2 cellular contexts compared by ENCODE assay signal in genomic region chr2:181655519-181655918, GRCh38.
TF ChIP-seq lines count a peak whose summit lies in the region.

No MANE protein-coding gene starts in this region.

TF ChIP-seq in GM23338, 12 proteins besides CTCF, POLR2A, EP300 and RAD21:
- TF ChIP-seq EZH2phosphoT487 (IDR thresholded peaks at IDR 0.05; ENCODE audit: unreplicated experiment): no peak
- no peak for TF ChIP-seq ZNF331 (CRISPR knock-in tag; IDR thresholded peaks at IDR 0.05; ENCODE audit: low read depth)
- no peak for TF ChIP-seq ETS1 (IDR thresholded peaks at IDR 0.05)
- no peak for TF ChIP-seq NANOG (IDR thresholded peaks at IDR 0.05; ENCODE audit: borderline replicate concordance)
- TF ChIP-seq ZNF114 (CRISPR knock-in tag; IDR thresholded peaks at IDR 0.05): no peak
- no peak for TF ChIP-seq JUNB (IDR thresholded peaks at IDR 0.05; ENCODE audit: unreplicated experiment)
- TF ChIP-seq, protein P1, sequence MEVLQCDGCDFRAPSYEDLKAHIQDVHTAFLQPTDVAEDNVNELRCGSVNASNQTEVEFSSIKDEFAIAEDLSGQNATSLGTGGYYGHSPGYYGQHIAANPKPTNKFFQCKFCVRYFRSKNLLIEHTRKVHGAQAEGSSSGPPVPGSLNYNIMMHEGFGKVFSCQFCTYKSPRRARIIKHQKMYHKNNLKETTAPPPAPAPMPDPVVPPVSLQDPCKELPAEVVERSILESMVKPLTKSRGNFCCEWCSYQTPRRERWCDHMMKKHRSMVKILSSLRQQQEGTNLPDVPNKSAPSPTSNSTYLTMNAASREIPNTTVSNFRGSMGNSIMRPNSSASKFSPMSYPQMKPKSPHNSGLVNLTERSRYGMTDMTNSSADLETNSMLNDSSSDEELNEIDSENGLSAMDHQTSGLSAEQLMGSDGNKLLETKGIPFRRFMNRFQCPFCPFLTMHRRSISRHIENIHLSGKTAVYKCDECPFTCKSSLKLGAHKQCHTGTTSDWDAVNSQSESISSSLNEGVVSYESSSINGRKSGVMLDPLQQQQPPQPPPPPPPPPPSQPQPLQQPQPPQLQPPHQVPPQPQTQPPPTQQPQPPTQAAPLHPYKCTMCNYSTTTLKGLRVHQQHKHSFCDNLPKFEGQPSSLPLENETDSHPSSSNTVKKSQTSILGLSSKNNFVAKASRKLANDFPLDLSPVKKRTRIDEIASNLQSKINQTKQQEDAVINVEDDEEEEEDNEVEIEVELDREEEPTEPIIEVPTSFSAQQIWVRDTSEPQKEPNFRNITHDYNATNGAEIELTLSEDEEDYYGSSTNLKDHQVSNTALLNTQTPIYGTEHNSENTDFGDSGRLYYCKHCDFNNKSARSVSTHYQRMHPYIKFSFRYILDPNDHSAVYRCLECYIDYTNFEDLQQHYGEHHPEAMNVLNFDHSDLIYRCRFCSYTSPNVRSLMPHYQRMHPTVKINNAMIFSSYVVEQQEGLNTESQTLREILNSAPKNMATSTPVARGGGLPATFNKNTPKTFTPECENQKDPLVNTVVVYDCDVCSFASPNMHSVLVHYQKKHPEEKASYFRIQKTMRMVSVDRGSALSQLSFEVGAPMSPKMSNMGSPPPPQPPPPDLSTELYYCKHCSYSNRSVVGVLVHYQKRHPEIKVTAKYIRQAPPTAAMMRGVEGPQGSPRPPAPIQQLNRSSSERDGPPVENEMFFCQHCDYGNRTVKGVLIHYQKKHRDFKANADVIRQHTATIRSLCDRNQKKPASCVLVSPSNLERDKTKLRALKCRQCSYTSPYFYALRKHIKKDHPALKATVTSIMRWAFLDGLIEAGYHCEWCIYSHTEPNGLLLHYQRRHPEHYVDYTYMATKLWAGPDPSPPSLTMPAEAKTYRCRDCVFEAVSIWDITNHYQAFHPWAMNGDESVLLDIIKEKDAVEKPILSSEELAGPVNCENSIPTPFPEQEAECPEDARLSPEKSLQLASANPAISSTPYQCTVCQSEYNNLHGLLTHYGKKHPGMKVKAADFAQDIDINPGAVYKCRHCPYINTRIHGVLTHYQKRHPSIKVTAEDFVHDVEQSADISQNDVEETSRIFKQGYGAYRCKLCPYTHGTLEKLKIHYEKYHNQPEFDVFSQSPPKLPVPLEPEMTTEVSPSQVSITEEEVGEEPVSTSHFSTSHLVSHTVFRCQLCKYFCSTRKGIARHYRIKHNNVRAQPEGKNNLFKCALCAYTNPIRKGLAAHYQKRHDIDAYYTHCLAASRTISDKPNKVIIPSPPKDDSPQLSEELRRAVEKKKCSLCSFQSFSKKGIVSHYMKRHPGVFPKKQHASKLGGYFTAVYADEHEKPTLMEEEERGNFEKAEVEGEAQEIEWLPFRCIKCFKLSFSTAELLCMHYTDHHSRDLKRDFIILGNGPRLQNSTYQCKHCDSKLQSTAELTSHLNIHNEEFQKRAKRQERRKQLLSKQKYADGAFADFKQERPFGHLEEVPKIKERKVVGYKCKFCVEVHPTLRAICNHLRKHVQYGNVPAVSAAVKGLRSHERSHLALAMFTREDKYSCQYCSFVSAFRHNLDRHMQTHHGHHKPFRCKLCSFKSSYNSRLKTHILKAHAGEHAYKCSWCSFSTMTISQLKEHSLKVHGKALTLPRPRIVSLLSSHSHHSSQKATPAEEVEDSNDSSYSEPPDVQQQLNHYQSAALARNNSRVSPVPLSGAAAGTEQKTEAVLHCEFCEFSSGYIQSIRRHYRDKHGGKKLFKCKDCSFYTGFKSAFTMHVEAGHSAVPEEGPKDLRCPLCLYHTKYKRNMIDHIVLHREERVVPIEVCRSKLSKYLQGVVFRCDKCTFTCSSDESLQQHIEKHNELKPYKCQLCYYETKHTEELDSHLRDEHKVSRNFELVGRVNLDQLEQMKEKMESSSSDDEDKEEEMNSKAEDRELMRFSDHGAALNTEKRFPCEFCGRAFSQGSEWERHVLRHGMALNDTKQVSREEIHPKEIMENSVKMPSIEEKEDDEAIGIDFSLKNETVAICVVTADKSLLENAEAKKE (CRISPR knock-in tag; IDR thresholded peaks at IDR 0.05): no peak
- TF ChIP-seq, protein P2, sequence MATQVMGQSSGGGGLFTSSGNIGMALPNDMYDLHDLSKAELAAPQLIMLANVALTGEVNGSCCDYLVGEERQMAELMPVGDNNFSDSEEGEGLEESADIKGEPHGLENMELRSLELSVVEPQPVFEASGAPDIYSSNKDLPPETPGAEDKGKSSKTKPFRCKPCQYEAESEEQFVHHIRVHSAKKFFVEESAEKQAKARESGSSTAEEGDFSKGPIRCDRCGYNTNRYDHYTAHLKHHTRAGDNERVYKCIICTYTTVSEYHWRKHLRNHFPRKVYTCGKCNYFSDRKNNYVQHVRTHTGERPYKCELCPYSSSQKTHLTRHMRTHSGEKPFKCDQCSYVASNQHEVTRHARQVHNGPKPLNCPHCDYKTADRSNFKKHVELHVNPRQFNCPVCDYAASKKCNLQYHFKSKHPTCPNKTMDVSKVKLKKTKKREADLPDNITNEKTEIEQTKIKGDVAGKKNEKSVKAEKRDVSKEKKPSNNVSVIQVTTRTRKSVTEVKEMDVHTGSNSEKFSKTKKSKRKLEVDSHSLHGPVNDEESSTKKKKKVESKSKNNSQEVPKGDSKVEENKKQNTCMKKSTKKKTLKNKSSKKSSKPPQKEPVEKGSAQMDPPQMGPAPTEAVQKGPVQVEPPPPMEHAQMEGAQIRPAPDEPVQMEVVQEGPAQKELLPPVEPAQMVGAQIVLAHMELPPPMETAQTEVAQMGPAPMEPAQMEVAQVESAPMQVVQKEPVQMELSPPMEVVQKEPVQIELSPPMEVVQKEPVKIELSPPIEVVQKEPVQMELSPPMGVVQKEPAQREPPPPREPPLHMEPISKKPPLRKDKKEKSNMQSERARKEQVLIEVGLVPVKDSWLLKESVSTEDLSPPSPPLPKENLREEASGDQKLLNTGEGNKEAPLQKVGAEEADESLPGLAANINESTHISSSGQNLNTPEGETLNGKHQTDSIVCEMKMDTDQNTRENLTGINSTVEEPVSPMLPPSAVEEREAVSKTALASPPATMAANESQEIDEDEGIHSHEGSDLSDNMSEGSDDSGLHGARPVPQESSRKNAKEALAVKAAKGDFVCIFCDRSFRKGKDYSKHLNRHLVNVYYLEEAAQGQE (IDR thresholded peaks at IDR 0.05; ENCODE audit: unreplicated experiment): no peak
- TF ChIP-seq POLR2AphosphoS5 (IDR thresholded peaks at IDR 0.05; ENCODE audit: low read depth): no peak
- no peak for TF ChIP-seq EZH2 (IDR thresholded peaks at IDR 0.05; ENCODE audit: low read depth, unreplicated experiment)
- TF ChIP-seq CREB1 (CRISPR knock-in tag; IDR thresholded peaks at IDR 0.05; ENCODE audit: low read depth): no peak
- no peak for TF ChIP-seq STAT1 (IDR thresholded peaks at IDR 0.05; ENCODE audit: unreplicated experiment)

TF ChIP-seq in endothelial cell of umbilical vein, 7 proteins besides CTCF, POLR2A, EP300 and RAD21:
- TF ChIP-seq MYC (IDR thresholded peaks at IDR 0.05; ENCODE audit: low read depth, low read length): no peak
- TF ChIP-seq, protein P3, sequence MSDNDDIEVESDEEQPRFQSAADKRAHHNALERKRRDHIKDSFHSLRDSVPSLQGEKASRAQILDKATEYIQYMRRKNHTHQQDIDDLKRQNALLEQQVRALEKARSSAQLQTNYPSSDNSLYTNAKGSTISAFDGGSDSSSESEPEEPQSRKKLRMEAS (IDR thresholded peaks at IDR 0.05; ENCODE audit: insufficient read depth, insufficient read length): no peak
- no peak for TF ChIP-seq EZH2 (IDR thresholded peaks at IDR 0.05; ENCODE audit: borderline replicate concordance, low read depth, low read length, severe bottlenecking)
- no peak for TF ChIP-seq JUN (IDR thresholded peaks at IDR 0.05; ENCODE audit: borderline replicate concordance, insufficient read depth, insufficient read length, low read depth)
